In genomic region chr7:13829914-13830603, GRCh38 we compare ENCODE assay signal across 12 cellular contexts.
A peak's percentile ranks its signal among the peaks of the same experiment; 100 is the strongest.
DNase-seq lines count a peak whose midpoint lies in the region; ATAC-seq and TF ChIP-seq lines count a peak whose summit lies in the region.
"Had no signal": no experiment of that assay in that cellular context is flagged by ENCODE, and none has a peak within 500 bp of the region (broad histone marks: within the 10 kb centered on the region; RNA-seq: fewer than 3 reads in every experiment).

No MANE protein-coding gene starts in this region.

- H3K4me3 ChIP-seq in SK-N-SH (ENCODE audit: low read depth in 2 of 2, low read length in 1 of 2), result no peak overlapping the region
- no peak overlapping the region for H3K4me3 ChIP-seq in thoracic aorta
- H3K4me3 ChIP-seq: pancreas had no signal

- H3F3A ChIP-seq in SK-N-SH (replicated peaks; ENCODE audit: insufficient read depth), result peaks cover 3% of the 10 kb centered on the region

- no peak overlapping the region for H3K4me3 Mint-ChIP-seq in CD14-positive monocyte

- ATAC-seq in SK-N-SH treated with all-trans-retinoic acid at 6 μM for 48 hours (peak; percentile 62), foreskin keratinocyte (peak; percentile 84), thoracic aorta (ENCODE audit: insufficient number of reproducible peaks, low FRiP score, low read depth) (peak; percentile 40), HG03175 (IDR thresholded peaks at IDR 0.05; ENCODE audit: unreplicated experiment) (no peak)
- ATAC-seq: pancreas had no signal

- CTCF ChIA-PET in SK-N-SH (lab: Yijun Ruan, JAX) (no interaction called here), RWPE1 (lab: Yijun Ruan, JAX) (interaction anchor here (0.6 kb wide), 1 partner anchor 305 kb away, joined by 3 read pairs; no protein-coding TSS in a partner anchor)

- H3K9me3 Mint-ChIP-seq in CD14-positive monocyte, result peaks cover 0 to 4% (median 0%) of the 10 kb centered on the region in 7 donors

- no peaks in the 10 kb centered on the region for H4K20me1 ChIP-seq in SK-N-SH (ENCODE audit: insufficient read depth)

- no peak overlapping the region for H3K4me2 ChIP-seq in SK-N-SH

- no peaks in the 10 kb centered on the region for H3K79me2 ChIP-seq in SK-N-SH (ENCODE audit: insufficient read depth)

- H3K4me1 Mint-ChIP-seq in CD14-positive monocyte, result no peaks in the 10 kb centered on the region

- H3K9me3 ChIP-seq in SK-N-SH, result no peaks in the 10 kb centered on the region
- no peaks in the 10 kb centered on the region for H3K9me3 ChIP-seq in thoracic aorta
- H3K9me3 ChIP-seq: BE2C, pancreas had no signal

- no peaks in the 10 kb centered on the region for H3K36me3 Mint-ChIP-seq in CD14-positive monocyte

- no peak for TF ChIP-seq RAD21 in SK-N-SH (IDR thresholded peaks at IDR 0.05; ENCODE audit: low read length)

- intact Hi-C loops in CD14-positive monocyte (cut with micrococcal nuclease), result no loop called here

- no peak for TF ChIP-seq EP300 in SK-N-SH (IDR thresholded peaks at IDR 0.05; ENCODE audit: borderline replicate concordance in 1 of 2, low read depth in 1 of 2, low read length in 1 of 2)

- peaks cover 0 to 4% (median 2%) of the 10 kb centered on the region in 3 donors for H3K27me3 Mint-ChIP-seq in CD14-positive monocyte (ENCODE audit: low read depth in 3 of 3)

- no peaks in the 10 kb centered on the region for H3K27me3 ChIP-seq in SK-N-SH (ENCODE audit: insufficient read depth)
- H3K27me3 ChIP-seq in foreskin keratinocyte, result no peaks in the 10 kb centered on the region
- H3K27me3 ChIP-seq in thoracic aorta (replicated peaks; ENCODE audit: insufficient read depth), result no peaks in the 10 kb centered on the region
- H3K27me3 ChIP-seq: BE2C, pancreas had no signal

- POLR2A ChIA-PET in SK-N-SH (lab: Yijun Ruan, JAX), result no interaction called here
- POLR2A ChIA-PET in RWPE1 (lab: Yijun Ruan, JAX; ENCODE audit: low non-redundant PET), result no interaction called here

- H3K36me3 ChIP-seq in SK-N-SH (replicated peaks in 1 of 2; ENCODE audit: control insufficient read depth in 1 of 2, insufficient read depth in 2 of 2, low read length in 1 of 2), result no peaks in the 10 kb centered on the region
- H3K36me3 ChIP-seq in thoracic aorta, result no peaks in the 10 kb centered on the region
- H3K36me3 ChIP-seq: BE2C, pancreas had no signal

- H2AFZ ChIP-seq in SK-N-SH (ENCODE audit: low read depth), result no peak overlapping the region

- H3K9me2 ChIP-seq in SK-N-SH, result no peaks in the 10 kb centered on the region

- WGBS in SK-N-SH (ENCODE audit: low lambda C conversion rate), result 80% methylated on average over 4 of the region's 4 CpGs

- H3K27ac ChIP-seq in SK-N-SH (ENCODE audit: low read depth in 2 of 2, low read length in 1 of 2) (no peak overlapping the region), RWPE1 (no peak overlapping the region), foreskin keratinocyte (no peak overlapping the region), thoracic aorta (no peak overlapping the region)
- H3K27ac ChIP-seq: pancreas had no signal

- TF ChIP-seq CTCF in SK-N-SH (IDR thresholded peaks at IDR 0.05) (no peak), RWPE1 (conservative IDR thresholded peaks at IDR 0.05; ENCODE audit: low read depth) (no peak), foreskin keratinocyte (conservative IDR thresholded peaks at IDR 0.05) (no peak), thoracic aorta (IDR thresholded peaks at IDR 0.05) (no peak), CD14-positive monocyte (IDR thresholded peaks at IDR 0.05) (no peak)

- H3K4me1 ChIP-seq in SK-N-SH (ENCODE audit: control insufficient read depth in 1 of 2, insufficient read depth in 2 of 2, low read depth in 1 of 2, low read length in 1 of 2) (peaks cover 0 to 10% of the 10 kb centered on the region in 2 experiments; a peak in 3 of 4 replicates), foreskin keratinocyte (no peaks in the 10 kb centered on the region), thoracic aorta (ENCODE audit: control insufficient read depth in 1 of 2, low read depth in 2 of 2) (no peaks in the 10 kb centered on the region)
- H3K4me1 ChIP-seq: pancreas had no signal

- DNase-seq in SK-N-SH (no peak), RWPE1 (ENCODE audit: low spot score) (peak; percentile 17), foreskin keratinocyte (peak; percentile 61 to 74), thoracic aorta (ENCODE audit: low spot score) (no peak), OCI-M2 (lab: John Stamatoyannopoulos, UW; ENCODE audit: unreplicated experiment) (no peak), CD14-positive monocyte (ENCODE audit: low spot score) (no peak)
- DNase-seq: BE2C, NCI-H510A treated with DMSO at 0.1 percent for 48 hours, pancreas, trophoblast cell had no signal

- H3K27ac Mint-ChIP-seq in CD14-positive monocyte, result no peak overlapping the region

- no peak overlapping the region for H3K9ac ChIP-seq in SK-N-SH

TF ChIP-seq in SK-N-SH treated with all-trans-retinoic acid at 6 μM for 48 hours, 23 proteins besides CTCF, POLR2A, EP300 and RAD21:
- TF ChIP-seq PPARA (CRISPR knock-in tag; IDR thresholded peaks at IDR 0.05; ENCODE audit: borderline replicate concordance) (no peak), CSRNP3 (CRISPR knock-in tag; IDR thresholded peaks at IDR 0.05) (no peak), TOX (CRISPR knock-in tag; IDR thresholded peaks at IDR 0.05; ENCODE audit: borderline replicate concordance) (no peak)
TF ChIP-seq in SK-N-SH treated with all-trans-retinoic acid at 6 μM for 48 hours: peak in this region for 0.

TF ChIP-seq in SK-N-SH, 30 proteins besides CTCF, POLR2A, EP300 and RAD21:
- TF ChIP-seq SIN3A (IDR thresholded peaks at IDR 0.05; ENCODE audit: borderline replicate concordance, low read depth, low read length) (no peak), TCF12 (IDR thresholded peaks at IDR 0.05) (no peak), FOSL2 (IDR thresholded peaks at IDR 0.05; ENCODE audit: borderline replicate concordance, low read depth) (no peak), MXI1 (IDR thresholded peaks at IDR 0.05; ENCODE audit: low read depth, low read length) (no peak), MEF2A (IDR thresholded peaks at IDR 0.05; ENCODE audit: borderline replicate concordance, low read depth) (no peak), NFIC (IDR thresholded peaks at IDR 0.05; ENCODE audit: borderline replicate concordance) (no peak), FOXM1 (IDR thresholded peaks at IDR 0.05; ENCODE audit: low read depth) (no peak), EZH2phosphoT487 (IDR thresholded peaks at IDR 0.05; ENCODE audit: borderline replicate concordance, low read depth) (no peak), TAF1 (IDR thresholded peaks at IDR 0.05; ENCODE audit: borderline replicate concordance, low read depth, low read length) (no peak), RXRA (IDR thresholded peaks at IDR 0.05; ENCODE audit: borderline replicate concordance, low read depth) (no peak), POLR2AphosphoS5 (IDR thresholded peaks at IDR 0.05; ENCODE audit: low read depth, low read length) (no peak)
- TF ChIP-seq, protein P1, sequence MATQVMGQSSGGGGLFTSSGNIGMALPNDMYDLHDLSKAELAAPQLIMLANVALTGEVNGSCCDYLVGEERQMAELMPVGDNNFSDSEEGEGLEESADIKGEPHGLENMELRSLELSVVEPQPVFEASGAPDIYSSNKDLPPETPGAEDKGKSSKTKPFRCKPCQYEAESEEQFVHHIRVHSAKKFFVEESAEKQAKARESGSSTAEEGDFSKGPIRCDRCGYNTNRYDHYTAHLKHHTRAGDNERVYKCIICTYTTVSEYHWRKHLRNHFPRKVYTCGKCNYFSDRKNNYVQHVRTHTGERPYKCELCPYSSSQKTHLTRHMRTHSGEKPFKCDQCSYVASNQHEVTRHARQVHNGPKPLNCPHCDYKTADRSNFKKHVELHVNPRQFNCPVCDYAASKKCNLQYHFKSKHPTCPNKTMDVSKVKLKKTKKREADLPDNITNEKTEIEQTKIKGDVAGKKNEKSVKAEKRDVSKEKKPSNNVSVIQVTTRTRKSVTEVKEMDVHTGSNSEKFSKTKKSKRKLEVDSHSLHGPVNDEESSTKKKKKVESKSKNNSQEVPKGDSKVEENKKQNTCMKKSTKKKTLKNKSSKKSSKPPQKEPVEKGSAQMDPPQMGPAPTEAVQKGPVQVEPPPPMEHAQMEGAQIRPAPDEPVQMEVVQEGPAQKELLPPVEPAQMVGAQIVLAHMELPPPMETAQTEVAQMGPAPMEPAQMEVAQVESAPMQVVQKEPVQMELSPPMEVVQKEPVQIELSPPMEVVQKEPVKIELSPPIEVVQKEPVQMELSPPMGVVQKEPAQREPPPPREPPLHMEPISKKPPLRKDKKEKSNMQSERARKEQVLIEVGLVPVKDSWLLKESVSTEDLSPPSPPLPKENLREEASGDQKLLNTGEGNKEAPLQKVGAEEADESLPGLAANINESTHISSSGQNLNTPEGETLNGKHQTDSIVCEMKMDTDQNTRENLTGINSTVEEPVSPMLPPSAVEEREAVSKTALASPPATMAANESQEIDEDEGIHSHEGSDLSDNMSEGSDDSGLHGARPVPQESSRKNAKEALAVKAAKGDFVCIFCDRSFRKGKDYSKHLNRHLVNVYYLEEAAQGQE (IDR thresholded peaks at IDR 0.05; ENCODE audit: low read depth, low read length), result no peak
TF ChIP-seq in SK-N-SH: peak in this region for 0.

Comparison
In these comparisons a context has a peak if more than half of its experiments do, and no peak if none do; other contexts are left out.
1. DNase-seq: peak in RWPE1 (single experiment) and foreskin keratinocyte (2 of 2); none in SK-N-SH (single experiment), thoracic aorta (single experiment), OCI-M2 (single experiment) and CD14-positive monocyte (single experiment).